In the genomic region with DNA sequence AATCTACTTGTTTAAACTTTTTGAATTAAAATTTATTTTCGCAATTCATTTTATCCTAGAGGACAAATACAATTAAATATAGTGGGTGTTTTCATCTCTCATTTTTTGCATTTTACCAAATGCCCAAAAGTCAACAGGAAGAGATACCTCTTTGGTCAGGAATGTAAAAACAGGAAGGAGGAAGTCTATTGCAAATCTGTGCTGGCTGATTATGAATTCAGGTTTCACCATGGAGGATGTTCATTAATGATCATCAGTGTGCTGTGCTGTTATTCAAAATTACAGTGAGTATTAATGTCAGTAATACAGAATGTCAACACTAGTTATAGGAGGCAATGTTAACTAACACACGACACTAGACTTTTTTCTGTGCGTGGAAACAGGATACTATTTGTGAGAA, we compare ENCODE assay signal across 22 cellular contexts.
"Had no signal": no experiment of that assay in that cellular context is flagged by ENCODE, and none has a peak within 500 bp of the region (broad histone marks: within the 10 kb centered on the region; RNA-seq: fewer than 3 reads in every experiment).

No MANE protein-coding gene starts in this region.

- H3K27me3 ChIP-seq: adrenal gland, ascending aorta, brain microvascular endothelial cell, hepatocyte, right atrium auricular region, upper lobe of left lung had no signal

- FAIRE-seq: colon had no signal

- H3K4me1 ChIP-seq: ascending aorta, prostate gland, right atrium auricular region had no signal

- H3K79me2 ChIP-seq: hepatocyte had no signal

- H3K4me3 ChIP-seq: adrenal gland, ascending aorta, hepatocyte, left ventricle myocardium inferior, prostate gland, right atrium auricular region, upper lobe of left lung had no signal

- H3K4me2 ChIP-seq: hepatocyte had no signal

- H2AFZ ChIP-seq: hepatocyte had no signal

- H3K36me3 ChIP-seq: adrenal gland, ascending aorta, brain microvascular endothelial cell, left ventricle myocardium inferior, prostate gland, right atrium auricular region, upper lobe of left lung, WERI-Rb-1 had no signal

- DNase-seq: activated CD4-positive, alpha-beta T cell treated with anti-CD3 and anti-CD28 coated beads, Interleukin-2, amount 10 ng/mL, durations not matched to agents 7 days and 5 days; activated CD4-positive, CD25-positive, alpha-beta regulatory T cell treated with anti-CD3 and anti-CD28 coated beads, Interleukin-2, amount 50 U/mL, for 72 hours; activated CD8-positive, alpha-beta T cell treated with anti-CD3 and anti-CD28 coated beads, Interleukin-2, amount 10 ng/mL, durations not matched to agents 7 days and 5 days; adrenal gland; brain microvascular endothelial cell; central memory CD4-positive, alpha-beta T cell; foreskin fibroblast; immature natural killer cell; kidney glomerular epithelial cell; left ventricle myocardium inferior; mammary epithelial cell; natural killer cell; stimulated activated CD4-positive, alpha-beta T cell treated with anti-CD3 and anti-CD28 coated beads, Interleukin-4, amount 100 ng/mL, for 24 hours; stimulated activated naive CD8-positive, alpha-beta T cell treated with anti-CD3 and anti-CD28 coated beads, Interleukin-15, Interleukin-2, amounts not matched to agents 100 U/mL and 50 U/mL, for 24 hours; upper lobe of left lung; WERI-Rb-1 had no signal

- ATAC-seq: activated CD8-positive, alpha-beta T cell treated with anti-CD3 and anti-CD28 coated beads, Interleukin-2, amount 10 ng/mL, durations not matched to agents 7 days and 5 days; activated T-helper 17 cell treated with anti-CD3 and anti-CD28 coated beads, Interleukin-2, amount 50 U/mL, for 72 hours; natural killer cell; stimulated activated naive CD8-positive, alpha-beta T cell treated with anti-CD3 and anti-CD28 coated beads, Interleukin-15, Interleukin-2, amounts not matched to agents 100 U/mL and 50 U/mL, for 24 hours had no signal

- H3K9me3 ChIP-seq: adrenal gland, ascending aorta, left ventricle myocardium inferior, prostate gland, right atrium auricular region, upper lobe of left lung had no signal

- H3K27ac ChIP-seq: adrenal gland, ascending aorta, brain microvascular endothelial cell, hepatocyte, left ventricle myocardium inferior, prostate gland, right atrium auricular region, WERI-Rb-1 had no signal
